Comparison of ENCODE assay signal across 23 cellular contexts in genomic region chr19:47319923-47320871, GRCh38. TPM values are rescaled to one million over a fixed set of nuclear protein-coding genes. Genes with fewer than 3 reads are reported as not detected.
"Had no signal": no experiment of that assay in that cellular context is flagged by ENCODE, and none has a peak within 500 bp of the region (broad histone marks: within the 10 kb centered on the region; RNA-seq: fewer than 3 reads in every experiment).

No MANE protein-coding gene starts in this region.

- H3K36me3 ChIP-seq: MG63, Peyer's patch, SJSA1 had no signal

- DNase-seq: activated B cell treated with CpG ODN at 0.5 μM for 24 hours; activated CD4-positive, alpha-beta T cell treated with anti-CD3 and anti-CD28 coated beads for 1 hour; activated CD4-positive, alpha-beta T cell treated with anti-CD3 and anti-CD28 coated beads, Interleukin-2, amount 10 ng/mL, durations not matched to agents 24 days and 14 days; activated CD4-positive, alpha-beta T cell treated with anti-CD3 and anti-CD28 coated beads, Interleukin-2, amount 50 U/mL, for 48 hours; activated CD8-positive, alpha-beta memory T cell treated with anti-CD3 and anti-CD28 coated beads, Interleukin-2, amount 10 ng/mL, durations not matched to agents 7 days and 5 days; activated effector memory CD4-positive, alpha-beta T cell treated with anti-CD3 and anti-CD28 coated beads, Interleukin-2, amount 50 U/mL, for 16 hours; activated naive CD4-positive, alpha-beta T cell treated with Interleukin-2 at 50 U/mL for 16 hours; activated naive CD8-positive, alpha-beta T cell treated with anti-CD3 and anti-CD28 coated beads for 36 hours; activated T-cell treated with anti-CD3 and anti-CD28 coated beads, Interleukin-2, amount 50 U/mL, for 24 hours; MG63; NCI-H1105; NCI-H1436; NCI-H1694 treated with DMSO at 0.1 percent for 48 hours; NCI-H2029 treated with DMSO at 0.1 percent for 48 hours; NCI-H446; NCI-H524; Peyer's patch; Right ventricle myocardium superior; T-helper 17 cell; T-helper 9 cell had no signal

- H3K27ac ChIP-seq: Peyer's patch, RWPE1, SJSA1 had no signal

- H3K4me1 Mint-ChIP-seq: activated CD8-positive, alpha-beta memory T cell treated with anti-CD3 and anti-CD28 coated beads, Interleukin-2, amount 10 ng/mL, durations not matched to agents 7 days and 5 days had no signal

- ATAC-seq: activated CD8-positive, alpha-beta memory T cell treated with anti-CD3 and anti-CD28 coated beads, Interleukin-2, amount 10 ng/mL, durations not matched to agents 7 days and 5 days; SK-N-SH treated with all-trans-retinoic acid at 6 μM for 48 hours; T-helper 17 cell had no signal

- H3K9me3 Mint-ChIP-seq: activated B cell treated with CpG ODN at 0.5 μM for 24 hours; activated CD4-positive, alpha-beta T cell treated with anti-CD3 and anti-CD28 coated beads, Interleukin-2, amount 10 ng/mL, durations not matched to agents 24 days and 14 days; activated naive CD8-positive, alpha-beta T cell treated with anti-CD3 and anti-CD28 coated beads for 36 hours; activated T-cell treated with anti-CD3 and anti-CD28 coated beads, Interleukin-2, amount 50 U/mL, for 24 hours had no signal

- H3K4me3 ChIP-seq: MG63, Peyer's patch, SJSA1 had no signal

- H3K36me3 Mint-ChIP-seq: activated CD8-positive, alpha-beta memory T cell treated with anti-CD3 and anti-CD28 coated beads, Interleukin-2, amount 10 ng/mL, durations not matched to agents 7 days and 5 days; activated naive CD8-positive, alpha-beta T cell treated with anti-CD3 and anti-CD28 coated beads for 36 hours had no signal

- H3K27me3 ChIP-seq: Peyer's patch, SJSA1 had no signal

- H3K27ac Mint-ChIP-seq: activated B cell treated with CpG ODN at 0.5 μM for 24 hours; activated CD4-positive, alpha-beta T cell treated with anti-CD3 and anti-CD28 coated beads, Interleukin-2, amount 10 ng/mL, durations not matched to agents 24 days and 14 days; activated CD8-positive, alpha-beta memory T cell treated with anti-CD3 and anti-CD28 coated beads, Interleukin-2, amount 10 ng/mL, durations not matched to agents 7 days and 5 days; activated naive CD8-positive, alpha-beta T cell treated with anti-CD3 and anti-CD28 coated beads for 36 hours; activated T-cell treated with anti-CD3 and anti-CD28 coated beads, Interleukin-2, amount 50 U/mL, for 24 hours; T-helper 17 cell had no signal

- H3K4me3 Mint-ChIP-seq: activated B cell treated with CpG ODN at 0.5 μM for 24 hours; activated CD4-positive, alpha-beta T cell treated with anti-CD3 and anti-CD28 coated beads, Interleukin-2, amount 10 ng/mL, durations not matched to agents 24 days and 14 days; activated CD8-positive, alpha-beta memory T cell treated with anti-CD3 and anti-CD28 coated beads, Interleukin-2, amount 10 ng/mL, durations not matched to agents 7 days and 5 days; activated naive CD8-positive, alpha-beta T cell treated with anti-CD3 and anti-CD28 coated beads for 36 hours; activated T-cell treated with anti-CD3 and anti-CD28 coated beads, Interleukin-2, amount 50 U/mL, for 24 hours; T-helper 17 cell had no signal

- H3K9me3 ChIP-seq: Peyer's patch, SJSA1 had no signal

- H3K4me1 ChIP-seq: Peyer's patch had no signal

RNA-seq across cellular contexts. Expression of gene C5AR1, which starts 10.5 kb away (rescaled TPM):
- total RNA-seq: SJSA1 had no signal

RNA-seq across cellular contexts. Expression of gene C5AR2, which starts 11.8 kb away (rescaled TPM):
- total RNA-seq: activated CD4-positive, alpha-beta T cell treated with anti-CD3 and anti-CD28 coated beads, Interleukin-2, amount 10 ng/mL, durations not matched to agents 24 days and 14 days; activated naive CD8-positive, alpha-beta T cell treated with anti-CD3 and anti-CD28 coated beads for 36 hours; SJSA1 had no signal
